ENCODE assay signal across 30 cellular contexts in genomic region chr1:26153966-26154572, GRCh38. TPM values are rescaled to one million over a fixed set of nuclear protein-coding genes. Genes with fewer than 3 reads are reported as not detected.
"Had no signal": no experiment of that assay in that cellular context is flagged by ENCODE, and none has a peak within 500 bp of the region (broad histone marks: within the 10 kb centered on the region; RNA-seq: fewer than 3 reads in every experiment).

No MANE protein-coding gene starts in this region.

- H3K4me3 ChIP-seq: colonic mucosa, dorsolateral prefrontal cortex, esophagus muscularis mucosa, sigmoid colon, smooth muscle cell, transverse colon, uterus had no signal

- H3K4me2 ChIP-seq: smooth muscle cell had no signal

- ATAC-seq: activated CD8-positive, alpha-beta memory T cell treated with anti-CD3 and anti-CD28 coated beads, Interleukin-2, amount 10 ng/mL, durations not matched to agents 7 days and 5 days; activated CD8-positive, alpha-beta T cell treated with anti-CD3 and anti-CD28 coated beads for 36 hours; activated naive CD4-positive, alpha-beta T cell treated with anti-CD3 and anti-CD28 coated beads, Interleukin-2, amount 50 U/mL, for 72 hours; effector memory CD8-positive, alpha-beta T cell; naive thymus-derived CD4-positive, alpha-beta T cell; stimulated activated memory B cell treated with anti-CD40 and anti-IgM and Interleukin-4, amounts not matched to agents 10 μg/mL and 1 μg/mL and 100 μg/mL, for 72 hours had no signal

- H3K9me3 ChIP-seq: colonic mucosa, esophagus muscularis mucosa, lower lobe of right lung, sigmoid colon, transverse colon, uterus had no signal

- H3K36me3 ChIP-seq: colonic mucosa, esophagus muscularis mucosa, lower lobe of right lung, sigmoid colon, transverse colon, uterus, WERI-Rb-1 had no signal

- H3K27me3 ChIP-seq: colonic mucosa, uterus had no signal

- DNase-seq: activated CD4-positive, alpha-beta T cell treated with anti-CD3 and anti-CD28 coated beads, Interleukin-2, amount 10 ng/mL, durations not matched to agents 7 days and 5 days; activated CD4-positive, CD25-positive, alpha-beta regulatory T cell treated with anti-CD3 and anti-CD28 coated beads, Interleukin-2, amount 50 U/mL, for 72 hours; activated CD8-positive, alpha-beta memory T cell treated with anti-CD3 and anti-CD28 coated beads, Interleukin-2, amount 10 ng/mL, durations not matched to agents 7 days and 5 days; activated CD8-positive, alpha-beta T cell treated with anti-CD3 and anti-CD28 coated beads for 36 hours; activated T-cell treated with anti-CD3 and anti-CD28 coated beads for 4 hours; caudate nucleus; colonic mucosa; effector memory CD8-positive, alpha-beta T cell; islet precursor cell; left cardiac atrium; lower lobe of right lung; naive thymus-derived CD4-positive, alpha-beta T cell; sigmoid colon; stimulated activated CD4-positive, alpha-beta T cell treated with anti-CD3 and anti-CD28 coated beads, Interleukin-15, amount 100 ng/mL, for 24 hours; transverse colon; uterus; WERI-Rb-1 had no signal

- H3K4me1 ChIP-seq: colonic mucosa, sigmoid colon, transverse colon, uterus had no signal

- H3K27ac ChIP-seq: colonic mucosa, dorsolateral prefrontal cortex, lower lobe of right lung, transverse colon, WERI-Rb-1 had no signal

RNA-seq across cellular contexts. Expression of gene FAM110D, which starts 4.8 kb away (rescaled TPM):
- total RNA-seq: activated CD4-positive, alpha-beta T cell treated with anti-CD3 and anti-CD28 coated beads, Interleukin-2, amount 10 ng/mL, durations not matched to agents 7 days and 5 days; activated CD8-positive, alpha-beta memory T cell treated with anti-CD3 and anti-CD28 coated beads, Interleukin-2, amount 10 ng/mL, durations not matched to agents 7 days and 5 days; activated CD8-positive, alpha-beta T cell treated with anti-CD3 and anti-CD28 coated beads for 36 hours; activated naive CD4-positive, alpha-beta T cell treated with anti-CD3 and anti-CD28 coated beads, Interleukin-2, amount 50 U/mL, for 72 hours; naive thymus-derived CD4-positive, alpha-beta T cell; osteoblast; renal cortical epithelial cell; smooth muscle cell had no signal
- polyA plus RNA-seq: naive thymus-derived CD4-positive, alpha-beta T cell; smooth muscle cell had no signal

RNA-seq across cellular contexts. Expression of gene C1orf232, which starts 14.7 kb away (rescaled TPM):
- total RNA-seq: activated CD4-positive, alpha-beta T cell treated with anti-CD3 and anti-CD28 coated beads, Interleukin-2, amount 10 ng/mL, durations not matched to agents 7 days and 5 days; activated CD8-positive, alpha-beta memory T cell treated with anti-CD3 and anti-CD28 coated beads, Interleukin-2, amount 10 ng/mL, durations not matched to agents 7 days and 5 days; activated CD8-positive, alpha-beta T cell treated with anti-CD3 and anti-CD28 coated beads for 36 hours; activated naive CD4-positive, alpha-beta T cell treated with anti-CD3 and anti-CD28 coated beads, Interleukin-2, amount 50 U/mL, for 72 hours; aorta; colonic mucosa; dorsolateral prefrontal cortex; esophagus muscularis mucosa; frontal cortex; left cardiac atrium; lower lobe of right lung; naive thymus-derived CD4-positive, alpha-beta T cell; neural crest cell; osteoblast; posterior vena cava; renal cortical epithelial cell; sigmoid colon; smooth muscle cell; temporal lobe; transverse colon; uterus had no signal
- polyA plus RNA-seq: adipose tissue; aorta; naive thymus-derived CD4-positive, alpha-beta T cell; sigmoid colon; smooth muscle cell had no signal

RNA-seq across cellular contexts. Expression of gene ZNF593OS, which starts 17.6 kb away (rescaled TPM):
- total RNA-seq: activated CD4-positive, alpha-beta T cell treated with anti-CD3 and anti-CD28 coated beads, Interleukin-2, amount 10 ng/mL, durations not matched to agents 7 days and 5 days; activated CD8-positive, alpha-beta memory T cell treated with anti-CD3 and anti-CD28 coated beads, Interleukin-2, amount 10 ng/mL, durations not matched to agents 7 days and 5 days; activated CD8-positive, alpha-beta T cell treated with anti-CD3 and anti-CD28 coated beads for 36 hours; activated naive CD4-positive, alpha-beta T cell treated with anti-CD3 and anti-CD28 coated beads, Interleukin-2, amount 50 U/mL, for 72 hours; aorta; colonic mucosa; esophagus muscularis mucosa; frontal cortex; left cardiac atrium; lower lobe of right lung; naive thymus-derived CD4-positive, alpha-beta T cell; neural crest cell; osteoblast; posterior vena cava; renal cortical epithelial cell; sigmoid colon; smooth muscle cell; temporal lobe; transverse colon; uterus had no signal
- polyA plus RNA-seq: smooth muscle cell had no signal
